In the genomic region with DNA sequence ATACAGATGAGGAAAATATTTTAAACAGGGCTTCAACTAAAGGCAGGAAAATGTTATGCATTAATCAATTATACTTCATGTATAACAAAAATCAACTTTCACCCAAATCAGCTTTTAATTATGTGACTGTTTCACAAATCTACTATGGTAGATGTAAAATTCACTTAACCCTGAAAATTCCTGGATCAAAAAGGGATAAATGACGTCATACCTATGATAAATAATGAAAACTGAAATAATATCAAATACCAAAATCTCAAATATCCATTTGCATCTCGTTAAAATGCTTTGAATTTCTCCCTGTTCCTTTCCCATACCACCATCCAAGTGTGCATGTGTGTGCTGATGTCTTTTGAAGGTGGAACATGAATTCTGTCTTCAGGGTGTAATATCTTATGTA, we compare ENCODE assay signal across 35 cellular contexts. TPM values are rescaled to one million over a fixed set of nuclear protein-coding genes. Genes with fewer than 3 reads are reported as not detected.
"Had no signal": no experiment of that assay in that cellular context is flagged by ENCODE, and none has a peak within 500 bp of the region (broad histone marks: within the 10 kb centered on the region; RNA-seq: fewer than 3 reads in every experiment).

No MANE protein-coding gene starts in this region.

- H3K9me3 ChIP-seq: esophagus squamous epithelium, gastrocnemius medialis, heart right ventricle, left lung, lower lobe of right lung, mucosa of descending colon had no signal

- H3K27ac Mint-ChIP-seq: dendritic cell treated with granulocyte-macrophage colony-stimulating factor and Interleukin-4, amounts not matched to agents 40 ng/mL and 50 ng/mL, for 4 days; effector memory CD8-positive, alpha-beta T cell; endodermal cell; mesothelial cell of epicardium; naive B cell; naive thymus-derived CD8-positive, alpha-beta T cell had no signal

- H3K9me3 Mint-ChIP-seq: dendritic cell treated with granulocyte-macrophage colony-stimulating factor and Interleukin-4, amounts not matched to agents 40 ng/mL and 50 ng/mL, for 4 days; effector memory CD8-positive, alpha-beta T cell; endodermal cell; mesothelial cell of epicardium; naive thymus-derived CD8-positive, alpha-beta T cell had no signal

- FAIRE-seq: endometrium, islet of Langerhans, keratinocyte had no signal

- DNase-seq: cortex of kidney; effector CD8-positive, alpha-beta T cell; effector memory CD8-positive, alpha-beta T cell; endodermal cell; erythroblast; esophagus squamous epithelium; foreskin fibroblast; foreskin melanocyte; gastrocnemius medialis; glutamatergic neuron; head of caudate nucleus; heart right ventricle; hippocampal formation; left cardiac atrium; left lung; left ventricle myocardium superior; lower lobe of right lung; mesenchymal stem cell; mucosa of descending colon; naive B cell; naive thymus-derived CD8-positive, alpha-beta T cell had no signal

- H3K4me1 ChIP-seq: esophagus squamous epithelium, gastrocnemius medialis, heart right ventricle, left lung, lower lobe of right lung had no signal

- H3K4me3 ChIP-seq: esophagus squamous epithelium, gastrocnemius medialis, heart right ventricle, left lung, lower lobe of right lung, mucosa of descending colon had no signal

- ATAC-seq: effector memory CD8-positive, alpha-beta T cell; esophagus mucosa; gastrocnemius medialis; heart right ventricle; left cardiac atrium; left ventricle myocardium superior; lower lobe of right lung; mucosa of descending colon; naive thymus-derived CD8-positive, alpha-beta T cell had no signal

- H3K4me3 Mint-ChIP-seq: dendritic cell treated with granulocyte-macrophage colony-stimulating factor and Interleukin-4, amounts not matched to agents 40 ng/mL and 50 ng/mL, for 4 days; effector memory CD8-positive, alpha-beta T cell; endodermal cell; mesothelial cell of epicardium; naive B cell; naive thymus-derived CD8-positive, alpha-beta T cell had no signal

- H3K36me3 ChIP-seq: gastrocnemius medialis, left lung, lower lobe of right lung had no signal

- H3K27me3 ChIP-seq: esophagus squamous epithelium, gastrocnemius medialis had no signal

- H3K4me1 Mint-ChIP-seq: mesothelial cell of epicardium, naive B cell had no signal

- H3K27me3 Mint-ChIP-seq: dendritic cell treated with granulocyte-macrophage colony-stimulating factor and Interleukin-4, amounts not matched to agents 40 ng/mL and 50 ng/mL, for 4 days; effector memory CD8-positive, alpha-beta T cell; naive B cell; naive thymus-derived CD8-positive, alpha-beta T cell had no signal

- H3K27ac ChIP-seq: epithelial cell of prostate, esophagus squamous epithelium, gastrocnemius medialis, heart right ventricle, left lung, lower lobe of right lung had no signal

RNA-seq across cellular contexts. Expression of gene S100G, which starts 11.5 kb away (rescaled TPM):
- total RNA-seq: dermis microvascular lymphatic vessel endothelial cell; endodermal cell; esophagus mucosa; esophagus squamous epithelium; gastrocnemius medialis; glomerular endothelial cell; heart right ventricle; kidney epithelial cell; left cardiac atrium; left ventricle myocardium superior; lower leg skin; lower lobe of right lung; lung microvascular endothelial cell; mesenteric fat pad; mesothelial cell of epicardium; mucosa of descending colon; myocyte; naive thymus-derived CD8-positive, alpha-beta T cell had no signal
- polyA plus RNA-seq: heart right ventricle; keratinocyte; naive thymus-derived CD8-positive, alpha-beta T cell had no signal
